In the genomic region with DNA sequence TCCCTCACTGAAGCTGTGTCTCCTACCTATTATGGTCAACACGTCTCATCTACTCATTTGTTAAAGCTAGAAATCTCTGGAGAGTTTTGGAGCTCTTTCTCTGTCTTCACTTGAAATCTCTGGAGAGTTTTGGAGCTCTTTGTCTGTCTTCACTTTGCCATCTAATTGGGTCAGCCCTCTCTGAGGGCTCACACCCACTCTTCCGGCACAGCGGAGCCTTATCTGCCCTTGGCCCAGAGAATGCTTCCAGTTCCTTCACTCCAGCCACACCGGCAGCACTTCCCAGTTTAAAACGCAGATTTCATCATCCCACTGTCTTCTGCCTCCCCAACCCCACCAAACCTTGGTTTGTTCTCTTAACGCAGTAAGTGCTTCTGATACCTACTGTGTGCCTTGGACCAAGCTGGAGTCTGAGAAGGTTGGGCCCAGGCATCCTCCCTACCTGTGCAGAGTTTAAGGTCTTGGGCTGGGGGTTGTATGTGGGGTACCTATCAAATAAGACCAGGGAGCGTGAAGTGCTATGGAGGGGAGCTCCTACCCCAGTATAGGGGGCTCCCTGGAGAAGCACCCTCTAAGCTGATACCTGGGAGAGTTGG, we compare ENCODE assay signal across 1 cellular context.
TF ChIP-seq lines count a peak whose summit lies in the region.

No MANE protein-coding gene starts in this region.

TF ChIP-seq in SK-N-SH, 30 proteins besides CTCF, POLR2A, EP300 and RAD21 (continued from another document):
- TF ChIP-seq, protein P1, sequence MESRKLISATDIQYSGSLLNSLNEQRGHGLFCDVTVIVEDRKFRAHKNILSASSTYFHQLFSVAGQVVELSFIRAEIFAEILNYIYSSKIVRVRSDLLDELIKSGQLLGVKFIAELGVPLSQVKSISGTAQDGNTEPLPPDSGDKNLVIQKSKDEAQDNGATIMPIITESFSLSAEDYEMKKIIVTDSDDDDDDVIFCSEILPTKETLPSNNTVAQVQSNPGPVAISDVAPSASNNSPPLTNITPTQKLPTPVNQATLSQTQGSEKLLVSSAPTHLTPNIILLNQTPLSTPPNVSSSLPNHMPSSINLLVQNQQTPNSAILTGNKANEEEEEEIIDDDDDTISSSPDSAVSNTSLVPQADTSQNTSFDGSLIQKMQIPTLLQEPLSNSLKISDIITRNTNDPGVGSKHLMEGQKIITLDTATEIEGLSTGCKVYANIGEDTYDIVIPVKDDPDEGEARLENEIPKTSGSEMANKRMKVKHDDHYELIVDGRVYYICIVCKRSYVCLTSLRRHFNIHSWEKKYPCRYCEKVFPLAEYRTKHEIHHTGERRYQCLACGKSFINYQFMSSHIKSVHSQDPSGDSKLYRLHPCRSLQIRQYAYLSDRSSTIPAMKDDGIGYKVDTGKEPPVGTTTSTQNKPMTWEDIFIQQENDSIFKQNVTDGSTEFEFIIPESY (IDR thresholded peaks at IDR 0.05; ENCODE audit: borderline replicate concordance, low read depth) = no peak
- TF ChIP-seq, protein P2, sequence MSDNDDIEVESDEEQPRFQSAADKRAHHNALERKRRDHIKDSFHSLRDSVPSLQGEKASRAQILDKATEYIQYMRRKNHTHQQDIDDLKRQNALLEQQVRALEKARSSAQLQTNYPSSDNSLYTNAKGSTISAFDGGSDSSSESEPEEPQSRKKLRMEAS (IDR thresholded peaks at IDR 0.05; ENCODE audit: low read depth) = no peak
- TF ChIP-seq SMC3 (IDR thresholded peaks at IDR 0.05; ENCODE audit: low read depth, low read length) (no peak), CHD2 (IDR thresholded peaks at IDR 0.05; ENCODE audit: low read length, partially characterized antibody) (no peak), TAF1 (IDR thresholded peaks at IDR 0.05; ENCODE audit: borderline replicate concordance, low read depth, low read length) (no peak), EZH2phosphoT487 (IDR thresholded peaks at IDR 0.05; ENCODE audit: borderline replicate concordance, low read depth) (no peak), FOSL2 (IDR thresholded peaks at IDR 0.05; ENCODE audit: borderline replicate concordance, low read depth) (no peak), GABPA (IDR thresholded peaks at IDR 0.05; ENCODE audit: low read depth) (no peak), NRF1 (IDR thresholded peaks at IDR 0.05; ENCODE audit: low read depth, low read length) (no peak)
- TF ChIP-seq, protein P3, sequence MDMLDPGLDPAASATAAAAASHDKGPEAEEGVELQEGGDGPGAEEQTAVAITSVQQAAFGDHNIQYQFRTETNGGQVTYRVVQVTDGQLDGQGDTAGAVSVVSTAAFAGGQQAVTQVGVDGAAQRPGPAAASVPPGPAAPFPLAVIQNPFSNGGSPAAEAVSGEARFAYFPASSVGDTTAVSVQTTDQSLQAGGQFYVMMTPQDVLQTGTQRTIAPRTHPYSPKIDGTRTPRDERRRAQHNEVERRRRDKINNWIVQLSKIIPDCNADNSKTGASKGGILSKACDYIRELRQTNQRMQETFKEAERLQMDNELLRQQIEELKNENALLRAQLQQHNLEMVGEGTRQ (IDR thresholded peaks at IDR 0.05; ENCODE audit: borderline replicate concordance, low read depth, low read length) = no peak
- TF ChIP-seq, protein P4, sequence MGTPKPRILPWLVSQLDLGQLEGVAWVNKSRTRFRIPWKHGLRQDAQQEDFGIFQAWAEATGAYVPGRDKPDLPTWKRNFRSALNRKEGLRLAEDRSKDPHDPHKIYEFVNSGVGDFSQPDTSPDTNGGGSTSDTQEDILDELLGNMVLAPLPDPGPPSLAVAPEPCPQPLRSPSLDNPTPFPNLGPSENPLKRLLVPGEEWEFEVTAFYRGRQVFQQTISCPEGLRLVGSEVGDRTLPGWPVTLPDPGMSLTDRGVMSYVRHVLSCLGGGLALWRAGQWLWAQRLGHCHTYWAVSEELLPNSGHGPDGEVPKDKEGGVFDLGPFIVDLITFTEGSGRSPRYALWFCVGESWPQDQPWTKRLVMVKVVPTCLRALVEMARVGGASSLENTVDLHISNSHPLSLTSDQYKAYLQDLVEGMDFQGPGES (IDR thresholded peaks at IDR 0.05; ENCODE audit: low read depth, low read length) = no peak
